1 cellular context compared by ENCODE assay signal in genomic region chr7:1741246-1741645, GRCh38.
TF ChIP-seq lines count a peak whose summit lies in the region.

No MANE protein-coding gene starts in this region.

TF ChIP-seq in HCT116, 20 proteins besides CTCF, POLR2A, EP300 and RAD21 (continued from another document):
- no peak for TF ChIP-seq ATF3 (IDR thresholded peaks at IDR 0.05)
- no peak for TF ChIP-seq FOSL1 (IDR thresholded peaks at IDR 0.05; ENCODE audit: low read depth)
